1 cellular context compared by ENCODE assay signal in the genomic region with DNA sequence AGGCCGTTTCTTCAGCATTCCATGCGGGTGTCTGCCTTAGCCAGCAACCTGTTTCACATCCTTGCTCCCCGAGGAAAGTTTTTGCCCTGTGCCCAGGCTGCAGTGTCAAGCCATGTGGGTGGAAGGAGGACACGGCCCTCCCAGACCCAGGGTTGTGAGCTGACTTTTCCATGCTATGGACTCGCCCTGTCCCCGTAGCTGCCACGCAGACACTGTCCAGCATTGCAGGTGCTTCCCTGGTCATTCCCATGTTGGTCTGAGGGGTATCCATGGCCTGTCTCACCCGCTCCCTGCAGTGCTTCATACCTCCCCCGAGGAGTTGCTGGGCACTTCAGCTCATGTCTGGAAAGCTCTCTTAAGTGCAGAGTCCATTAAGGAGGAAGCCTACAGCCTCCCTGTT.
TF ChIP-seq lines count a peak whose summit lies in the region.

No MANE protein-coding gene starts in this region.

TF ChIP-seq in H1, 55 proteins besides CTCF, POLR2A, EP300 and RAD21 (continued from another document):
- TF ChIP-seq TAF1 (IDR thresholded peaks at IDR 0.05; ENCODE audit: low read depth, low read length) = no peak
- TF ChIP-seq SIRT6 (IDR thresholded peaks at IDR 0.05; ENCODE audit: low read length) = no peak
- TF ChIP-seq RNF2 (IDR thresholded peaks at IDR 0.05; ENCODE audit: borderline replicate concordance, low read depth, low read length, missing control alignments, poor library complexity, severe bottlenecking) = no peak
- no peak for TF ChIP-seq NANOG (IDR thresholded peaks at IDR 0.05; ENCODE audit: insufficient read depth, low read depth, low read length, poor library complexity, severe bottlenecking)
- TF ChIP-seq JUN (IDR thresholded peaks at IDR 0.05; ENCODE audit: low read depth, low read length) = no peak
- TF ChIP-seq CREB1 (IDR thresholded peaks at IDR 0.05) = no peak
- TF ChIP-seq, protein P1, sequence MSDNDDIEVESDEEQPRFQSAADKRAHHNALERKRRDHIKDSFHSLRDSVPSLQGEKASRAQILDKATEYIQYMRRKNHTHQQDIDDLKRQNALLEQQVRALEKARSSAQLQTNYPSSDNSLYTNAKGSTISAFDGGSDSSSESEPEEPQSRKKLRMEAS (IDR thresholded peaks at IDR 0.05) = no peak
